Comparison of ENCODE assay signal across 12 cellular contexts in genomic region chr16:49833055-49833454, GRCh38. TPM values are rescaled to one million over a fixed set of nuclear protein-coding genes. Genes with fewer than 3 reads are reported as not detected.
DNase-seq lines count a peak whose midpoint lies in the region; FAIRE-seq and TF ChIP-seq lines count a peak whose summit lies in the region.
"Had no signal": no experiment of that assay in that cellular context is flagged by ENCODE, and none has a peak within 500 bp of the region (broad histone marks: within the 10 kb centered on the region; RNA-seq: fewer than 3 reads in every experiment).

No MANE protein-coding gene starts in this region.

- POLR2A ChIA-PET in endothelial cell of umbilical vein (lab: Charles Lee), result no interaction called here

- no peak overlapping the region for H3K4me2 ChIP-seq in endothelial cell of umbilical vein (ENCODE audit: insufficient read depth, low read length)

- TF ChIP-seq RAD21 in liver (IDR thresholded peaks at IDR 0.05), result no peak

- peaks cover 20% of the 10 kb centered on the region for H3K4me1 ChIP-seq in HAP-1
- H3K4me1 ChIP-seq in endothelial cell of umbilical vein (ENCODE audit: control insufficient read depth, extremely low read depth, insufficient read depth, low read length), result peaks cover 3% of the 10 kb centered on the region
- H3K4me1 ChIP-seq in liver (ENCODE audit: control insufficient read depth in 4 of 4, insufficient read depth in 4 of 4, low read length in 3 of 4), result no peaks in the 10 kb centered on the region
- peaks cover 0 to 56% (median 45%) of the 10 kb centered on the region in 4 donors for H3K4me1 ChIP-seq in sigmoid colon
- H3K4me1 ChIP-seq in SJCRH30, result peaks cover 22% of the 10 kb centered on the region

- no TSS peak for BruUV-seq in endothelial cell of umbilical vein (replicated peaks; lab: Mats Ljungman, UMichigan)

- CTCF ChIA-PET in endothelial cell of umbilical vein (lab: Charles Lee), result interaction anchor here (1.2 kb wide), 2 partner anchors 9 to 24 kb away, joined by 3 to 5 read pairs; no protein-coding TSS in a partner anchor

- WGBS in liver, result 78% methylated on average over 12 of the region's 12 CpGs
- 77 to 78% methylated on average over 12 of the region's 12 CpGs for WGBS in sigmoid colon, 2 donors

- H3K27ac ChIP-seq in endothelial cell of umbilical vein (ENCODE audit: insufficient read depth, low read depth, low read length) (no peak overlapping the region), liver (ENCODE audit: low read depth in 1 of 2, low read length in 2 of 2) (peak overlapping the region in 1 of 2 donors; percentile 25), sigmoid colon (peak overlapping the region; percentile 67 to 88 (median 82)), SJCRH30 (no peak overlapping the region)
- H3K27ac ChIP-seq: VCaP had no signal

- H3K9me3 ChIP-seq in HAP-1 (no peaks in the 10 kb centered on the region), endothelial cell of umbilical vein (replicated peaks; ENCODE audit: control insufficient read depth, insufficient read depth, low read length) (no peaks in the 10 kb centered on the region), liver (ENCODE audit: control insufficient read depth in 4 of 4, low read length in 3 of 4) (no peaks in the 10 kb centered on the region), sigmoid colon (no peaks in the 10 kb centered on the region), SJCRH30 (replicated peaks) (no peaks in the 10 kb centered on the region)

- H3K9ac ChIP-seq in endothelial cell of umbilical vein (replicated peaks; ENCODE audit: extremely low read depth, insufficient read depth, low read length), result no peak overlapping the region
- H3K9ac ChIP-seq in liver (ENCODE audit: low read depth in 1 of 2, low read length in 2 of 2), result no peak overlapping the region

- H3K79me2 ChIP-seq in endothelial cell of umbilical vein (ENCODE audit: control insufficient read depth, insufficient read depth, low read length), result no peaks in the 10 kb centered on the region

- FAIRE-seq in endothelial cell of umbilical vein (lab: Jason Lieb, UNC), result peak; percentile 55

- intact Hi-C loops in endothelial cell of umbilical vein (cut with micrococcal nuclease) (no loop called here), sigmoid colon (cut with DNase I) (no loop called here)

- H2AFZ ChIP-seq in endothelial cell of umbilical vein (ENCODE audit: low read depth, low read length), result peak overlapping the region; percentile 52

- H3K36me3 ChIP-seq in HAP-1 (replicated peaks) (no peaks in the 10 kb centered on the region), endothelial cell of umbilical vein (ENCODE audit: control insufficient read depth in 2 of 2, extremely low read depth in 1 of 2, insufficient read depth in 2 of 2, low read length in 2 of 2) (no peaks in the 10 kb centered on the region), liver (ENCODE audit: control insufficient read depth in 4 of 4, insufficient read depth in 3 of 4, low read depth in 1 of 4, low read length in 3 of 4) (no peaks in the 10 kb centered on the region), sigmoid colon (no peaks in the 10 kb centered on the region), SJCRH30 (no peaks in the 10 kb centered on the region)

- TF ChIP-seq CTCF in endothelial cell of umbilical vein (IDR thresholded peaks at IDR 0.05; ENCODE audit: extremely low read depth in 1 of 2, insufficient read depth in 1 of 2, low read depth in 1 of 2, low read length in 2 of 2), result no peak
- TF ChIP-seq CTCF in liver (IDR thresholded peaks at IDR 0.05; ENCODE audit: low read depth, low read length, missing input control), result no peak
- no peak for TF ChIP-seq CTCF in sigmoid colon (IDR thresholded peaks at IDR 0.05)

- TF ChIP-seq POLR2A in endothelial cell of umbilical vein (IDR thresholded peaks at IDR 0.05; ENCODE audit: low read depth, low read length), result no peak
- no peak for TF ChIP-seq POLR2A in sigmoid colon (IDR thresholded peaks at IDR 0.05)

- no peaks in the 10 kb centered on the region for H4K20me1 ChIP-seq in endothelial cell of umbilical vein (replicated peaks; ENCODE audit: control insufficient read depth, extremely low read depth, insufficient read depth, low read length)

- DNase-seq in HAP-1 (ENCODE audit: low spot score in 2 of 2), result peak; percentile 45 to 73
- DNase-seq in endothelial cell of umbilical vein (ENCODE audit: low read depth, low spot score), result peak; percentile 77
- DNase-seq in sigmoid colon, result peak; percentile 90
- no peak for DNase-seq in stimulated activated CD4-positive, alpha-beta T cell treated with anti-CD3 and anti-CD28 coated beads, Interleukin-2, amount 100 ng/mL, for 48 hours
- DNase-seq in SJCRH30, result no peak
- DNase-seq in UCSD-AML1 (lab: John Stamatoyannopoulos, UW; ENCODE audit: unreplicated experiment), result no peak
- DNase-seq in stimulated activated CD4-positive, alpha-beta T cell treated with anti-CD3 and anti-CD28 coated beads, Interleukin-1b, Interleukin-23, amount 100 ng/mL, for 48 hours, result no peak
- DNase-seq: activated T-cell treated with anti-CD3 and anti-CD28 coated beads, Interleukin-2, amount 50 U/mL, for 4 hours; Karpas-422; NCI-H2081 treated with DMSO at 0.1 percent for 48 hours had no signal

- no peak for TF ChIP-seq EP300 in sigmoid colon (IDR thresholded peaks at IDR 0.05)

- H3K4me3 ChIP-seq in HAP-1 (no peak overlapping the region), endothelial cell of umbilical vein (replicated peaks in 1 of 3; ENCODE audit: insufficient read depth in 1 of 3, low read depth in 1 of 3, low read length in 3 of 3) (no peak overlapping the region), liver (ENCODE audit: low read depth in 1 of 3, low read length in 3 of 3) (no peak overlapping the region), sigmoid colon (no peak overlapping the region), SJCRH30 (no peak overlapping the region)

- no peaks in the 10 kb centered on the region for H3K9me1 ChIP-seq in endothelial cell of umbilical vein (replicated peaks; ENCODE audit: control insufficient read depth, extremely low read depth, insufficient read depth, low read length)

- H3K27me3 ChIP-seq in HAP-1 (ENCODE audit: low read depth), result no peaks in the 10 kb centered on the region
- H3K27me3 ChIP-seq in endothelial cell of umbilical vein (ENCODE audit: control insufficient read depth in 2 of 2, insufficient read depth in 2 of 2, low read length in 2 of 2), result peaks cover 0 to 3% of the 10 kb centered on the region in 2 experiments
- peaks cover 0 to 2% (median 0%) of the 10 kb centered on the region in 4 donors for H3K27me3 ChIP-seq in liver (ENCODE audit: control insufficient read depth in 4 of 4, insufficient read depth in 4 of 4, low read length in 3 of 4)
- peaks cover 0 to 8% (median 1%) of the 10 kb centered on the region in 3 donors for H3K27me3 ChIP-seq in sigmoid colon
- H3K27me3 ChIP-seq in SJCRH30, result no peaks in the 10 kb centered on the region

- dilution Hi-C loops in endothelial cell of umbilical vein (cut with MboI; ENCODE audit: extremely low pct_ligation_motif_present, low sequenced_read_pairs), result no loop called here

- in situ Hi-C loops in HAP-1 (cut with MboI; ENCODE audit: low sequenced_read_pairs), result no loop called here

TF ChIP-seq in endothelial cell of umbilical vein, 7 proteins besides CTCF, POLR2A, EP300 and RAD21:
- TF ChIP-seq EZH2 (IDR thresholded peaks at IDR 0.05; ENCODE audit: borderline replicate concordance, low read depth, low read length, severe bottlenecking) (no peak), JUN (IDR thresholded peaks at IDR 0.05; ENCODE audit: borderline replicate concordance, insufficient read depth, insufficient read length, low read depth) (no peak), MYC (IDR thresholded peaks at IDR 0.05; ENCODE audit: low read depth, low read length) (no peak), GATA2 (IDR thresholded peaks at IDR 0.05; ENCODE audit: insufficient read depth, insufficient read length, low read depth, low read length) (no peak), FOS (IDR thresholded peaks at IDR 0.05; ENCODE audit: borderline replicate concordance, insufficient read depth, low read length) (no peak), POLR2AphosphoS5 (IDR thresholded peaks at IDR 0.05; ENCODE audit: insufficient read depth, low read depth, low read length) (no peak), MAX (IDR thresholded peaks at IDR 0.05; ENCODE audit: insufficient read depth, insufficient read length) (no peak)

TF ChIP-seq in liver, 16 proteins besides CTCF, POLR2A, EP300 and RAD21:
- no peak for TF ChIP-seq FOXA1 (IDR thresholded peaks at IDR 0.05)
- peak; percentile 23 for TF ChIP-seq NR2F2 (IDR thresholded peaks at IDR 0.05)

RNA-seq across cellular contexts. Expression of gene ZNF423, which starts 22.9 kb away (rescaled TPM):
- total RNA-seq in endothelial cell of umbilical vein, result 3.2 and 8.1 TPM in 2 replicates
- polyA plus RNA-seq in endothelial cell of umbilical vein, result 2.2 and 2.3 TPM in 2 replicates
- 2.8 and 3.1 TPM in 2 replicates for polyA plus RNA-seq in endothelial cell of umbilical vein (2011; cell fraction: cytosol; rRNA removed)
- polyA plus RNA-seq in endothelial cell of umbilical vein (2011; cell fraction: nucleus; rRNA removed), result 3.6 and 4.9 TPM in 2 replicates
- polyA plus RNA-seq in endothelial cell of umbilical vein (2012), result 3.7 and 7.0 TPM in 2 replicates
- polyA minus RNA-seq in endothelial cell of umbilical vein, result 6.1 and 6.5 TPM in 2 replicates
- polyA minus RNA-seq in endothelial cell of umbilical vein (2011; cell fraction: cytosol; rRNA and poly(A)+ RNA removed), result not detected
- 5.2 and 7.6 TPM in 2 replicates for polyA minus RNA-seq in endothelial cell of umbilical vein (2011; cell fraction: nucleus; rRNA and poly(A)+ RNA removed)
- total RNA-seq in liver, result 1 to 10 TPM in 1 of 2 donors, under 1 TPM in 1; 0.42 to 1.6 TPM
- polyA plus RNA-seq in liver, result under 1 TPM; 0.24 to 0.37 TPM
- 10 to 100 TPM in 1 of 4 donors, 1 to 10 TPM in 3; 3.6 to 19.7 (median 5.0) TPM for total RNA-seq in sigmoid colon
- polyA plus RNA-seq in sigmoid colon, result 1 to 10 TPM in 2 of 3 donors, under 1 TPM in 1; 0.69 to 3.3 (median 1.2) TPM
- total RNA-seq in SJCRH30 (2014; rRNA removed; shearing (Covaris generic)), result 6.7 and 7.9 TPM in 2 replicates

Comparison
In these comparisons a context has a peak if more than half of its experiments do, and no peak if none do; other contexts are left out.
1. DNase-seq: peak in HAP-1 (2 of 2), endothelial cell of umbilical vein (single experiment) and sigmoid colon (single experiment); none in stimulated activated CD4-positive, alpha-beta T cell treated with anti-CD3 and anti-CD28 coated beads, Interleukin-2, amount 100 ng/mL, for 48 hours (0 of 2), SJCRH30 (0 of 2), UCSD-AML1 (single experiment) and stimulated activated CD4-positive, alpha-beta T cell treated with anti-CD3 and anti-CD28 coated beads, Interleukin-1b, Interleukin-23, amount 100 ng/mL, for 48 hours (single experiment).
2. H3K27ac ChIP-seq: peak in sigmoid colon (4 of 4); none in endothelial cell of umbilical vein (single experiment) and SJCRH30 (single experiment).